25 cellular contexts compared by ENCODE assay signal in the genomic region with DNA sequence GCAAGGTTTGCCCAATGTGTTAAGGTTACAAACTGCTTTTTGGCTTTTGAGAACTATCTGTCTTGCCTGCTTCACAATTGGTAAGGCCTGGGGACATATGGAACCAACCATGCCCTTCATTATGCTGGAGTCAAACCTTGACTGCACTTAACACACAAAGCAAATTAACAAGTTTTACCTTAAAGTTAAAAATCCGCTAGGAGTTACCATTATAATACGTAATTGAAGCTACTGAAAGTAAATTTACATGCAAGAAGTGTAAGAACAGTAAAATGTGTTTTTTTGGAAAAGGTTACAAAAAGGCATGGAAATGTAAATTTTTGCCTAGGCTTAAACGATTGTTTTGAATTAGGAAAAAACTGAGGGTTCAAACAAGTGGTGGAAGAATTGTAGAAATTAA.
DNase-seq lines count a peak whose midpoint lies in the region; ATAC-seq, FAIRE-seq and TF ChIP-seq lines count a peak whose summit lies in the region.
"Had no signal": no experiment of that assay in that cellular context is flagged by ENCODE, and none has a peak within 500 bp of the region (broad histone marks: within the 10 kb centered on the region; RNA-seq: fewer than 3 reads in every experiment).

No MANE protein-coding gene starts in this region.

- H3K14ac ChIP-seq in H1 (ENCODE audit: insufficient read length), result no peak overlapping the region

- no peak overlapping the region for H3K56ac ChIP-seq in H1 (replicated peaks; ENCODE audit: insufficient read length, low read depth, low read length)

- H2BK15ac ChIP-seq in H1 (ENCODE audit: low read length), result no peak overlapping the region

- H3K4me1 ChIP-seq in ES-I3 (ENCODE audit: insufficient read depth, low read length), result peaks cover 11% of the 10 kb centered on the region
- H3K4me1 ChIP-seq in H1 (replicated peaks in 1 of 4; ENCODE audit: control insufficient read depth in 3 of 4, insufficient read depth in 4 of 4, low read length in 3 of 4), result peaks cover 0 to 2% (median 0%) of the 10 kb centered on the region in 4 experiments; a peak in 1 of 7 replicates
- H3K4me1 ChIP-seq in subcutaneous abdominal adipose tissue (ENCODE audit: control insufficient read depth in 5 of 5, insufficient read depth in 5 of 5, low read length in 5 of 5), result peaks cover 0 to 6% (median 0%) of the 10 kb centered on the region in 5 donors
- no peaks in the 10 kb centered on the region for H3K4me1 ChIP-seq in small intestine (ENCODE audit: control insufficient read depth in 2 of 2, insufficient read depth in 1 of 2, low read depth in 1 of 2, low read length in 1 of 2)
- H3K4me1 ChIP-seq: BE2C, BLaER1 had no signal

- H3K36me3 ChIP-seq in ES-I3 (ENCODE audit: insufficient read depth, low read length), result no peaks in the 10 kb centered on the region
- H3K36me3 ChIP-seq in H1 (ENCODE audit: control insufficient read depth in 2 of 4, insufficient read depth in 4 of 4, low read length in 3 of 4), result no peaks in the 10 kb centered on the region
- H3K36me3 ChIP-seq in subcutaneous abdominal adipose tissue (ENCODE audit: control insufficient read depth in 5 of 5, insufficient read depth in 5 of 5, low read length in 5 of 5), result no peaks in the 10 kb centered on the region
- no peaks in the 10 kb centered on the region for H3K36me3 ChIP-seq in small intestine (ENCODE audit: control insufficient read depth in 2 of 2, insufficient read depth in 2 of 2, low read length in 2 of 2)
- H3K36me3 ChIP-seq: BE2C, BLaER1 had no signal

- no peak overlapping the region for H2AK5ac ChIP-seq in H1 (ENCODE audit: low read depth, low read length)

- H3K4me3 ChIP-seq in H1 (ENCODE audit: extremely low read depth in 1 of 4, insufficient read depth in 2 of 4, low read depth in 3 of 4, low read length in 4 of 4) (no peak overlapping the region), subcutaneous abdominal adipose tissue (ENCODE audit: low read depth in 1 of 5, low read length in 5 of 5) (no peak overlapping the region), small intestine (ENCODE audit: low read depth in 1 of 2, low read length in 2 of 2) (no peak overlapping the region)
- H3K4me3 ChIP-seq: BLaER1 had no signal

- no peak overlapping the region for H2AFZ ChIP-seq in H1 (ENCODE audit: low read length)

- TF ChIP-seq CTCF in H1 (IDR thresholded peaks at IDR 0.05; ENCODE audit: control extremely low read depth in 1 of 3, insufficient read depth in 1 of 3, low read depth in 1 of 3, low read length in 3 of 3), result no peak

- H3K23ac ChIP-seq in H1 (ENCODE audit: insufficient read length), result no peak overlapping the region

- no peak overlapping the region for H4K91ac ChIP-seq in H1 (replicated peaks; ENCODE audit: insufficient read length, low read length)

- no peak overlapping the region for H2BK120ac ChIP-seq in H1 (replicated peaks; ENCODE audit: low read depth, low read length)

- no peaks in the 10 kb centered on the region for H3K9me3 ChIP-seq in ES-I3 (ENCODE audit: control insufficient read depth, insufficient read depth, low read length)
- H3K9me3 ChIP-seq in H1 (ENCODE audit: insufficient read depth in 2 of 2, low read depth in 1 of 2, low read length in 1 of 2), result no peaks in the 10 kb centered on the region
- H3K9me3 ChIP-seq in subcutaneous abdominal adipose tissue (ENCODE audit: control insufficient read depth in 5 of 5, low read length in 5 of 5), result peaks cover 0 to 3% (median 0%) of the 10 kb centered on the region in 5 donors
- no peaks in the 10 kb centered on the region for H3K9me3 ChIP-seq in small intestine (ENCODE audit: control insufficient read depth, low read depth)
- H3K9me3 ChIP-seq: BE2C, BLaER1 had no signal

- no peak for ATAC-seq in HG03108 (IDR thresholded peaks at IDR 0.05; ENCODE audit: unreplicated experiment)

- H2BK12ac ChIP-seq in H1 (ENCODE audit: low read depth, low read length), result no peak overlapping the region

- CTCF ChIA-PET in H1 (lab: Charles Lee; ENCODE audit: partially characterized antibody), result interaction anchor here (1.3 to 2.8 kb wide), 3 partner anchors 8 to 77 kb away, joined by 3 to 15 read pairs (median 4); no protein-coding TSS in a partner anchor

- H3K27ac ChIP-seq in H1 (ENCODE audit: low read depth, low read length), result no peak overlapping the region
- peak overlapping the region; percentile 32 for H3K27ac ChIP-seq in subcutaneous abdominal adipose tissue (ENCODE audit: low read depth, low read length)
- H3K27ac ChIP-seq in small intestine (ENCODE audit: low read depth in 1 of 2, low read length in 1 of 2), result no peak overlapping the region
- H3K27ac ChIP-seq: BLaER1 had no signal

- FAIRE-seq in H1 (lab: Jason Lieb, UNC) (peak; percentile 58), small intestine (lab: Jason Lieb, UNC) (no peak)
- FAIRE-seq: A204.1, G401.6, GM12891, GM19239 had no signal

- no peaks in the 10 kb centered on the region for H3K23me2 ChIP-seq in H1 (ENCODE audit: low read depth, low read length)

- no peak overlapping the region for H4K5ac ChIP-seq in H1 (ENCODE audit: insufficient read length, low read depth, low read length)

- no peaks in the 10 kb centered on the region for H3K79me2 ChIP-seq in H1 (ENCODE audit: control insufficient read depth in 1 of 2, insufficient read depth in 2 of 2, low read length in 2 of 2)

- no peak overlapping the region for H2BK5ac ChIP-seq in H1 (ENCODE audit: low read depth, low read length)

- no peak for TF ChIP-seq EP300 in H1 (IDR thresholded peaks at IDR 0.05; ENCODE audit: borderline replicate concordance in 1 of 2, low read depth in 2 of 2, low read length in 2 of 2)

- H3K27me3 ChIP-seq in H1 (replicated peaks in 1 of 4; ENCODE audit: control insufficient read depth in 3 of 4, extremely low read depth in 1 of 4, insufficient read depth in 3 of 4, low read length in 3 of 4) (no peaks in the 10 kb centered on the region), subcutaneous abdominal adipose tissue (ENCODE audit: control insufficient read depth in 5 of 5, insufficient read depth in 4 of 5, low read length in 5 of 5) (peaks cover 0 to 12% (median 0%) of the 10 kb centered on the region in 5 donors), small intestine (ENCODE audit: control insufficient read depth in 2 of 2, insufficient read depth in 2 of 2, low read length in 2 of 2) (peaks cover 0 to 3% of the 10 kb centered on the region in 2 donors)
- H3K27me3 ChIP-seq: BE2C had no signal

- WGBS in H1 (ENCODE audit: extremely low coverage in 1 of 2, insufficient coverage in 1 of 2, insufficient read length in 1 of 2, insufficient replicate concordance in 2 of 2, low coverage in 1 of 2, low lambda C conversion rate in 2 of 2, missing lambda C conversion rate in 1 of 2), 2 experiments, result 66% methylated on average over 3 of the region's 3 CpGs; no CpG with 5 or more reads in 1 of the 2 experiments
- WGBS in small intestine, 3 donors, result 62 to 87% (median 77%) methylated on average over 3 of the region's 3 CpGs

- H3K4me2 ChIP-seq in H1 (ENCODE audit: insufficient read depth in 1 of 2, low read depth in 2 of 2, low read length in 2 of 2), result no peak overlapping the region
- H3K4me2 ChIP-seq: BLaER1 had no signal

- no peak for DNase-seq in H1 (ENCODE audit: low read depth in 1 of 2, low spot score in 2 of 2)
- DNase-seq in small intestine, result no peak
- DNase-seq in AG08395 (ENCODE audit: low spot score), result no peak
- DNase-seq: 8988T; BE2C; C1 segment of cervical spinal cord; CD4-positive, alpha-beta memory T cell; CD4-positive, CD25-positive, alpha-beta regulatory T cell; CD8-positive, alpha-beta memory T cell; COR-L47; DMS 273 treated with DMSO at 0.1 percent for 48 hours; DMS153; DMS53; DMS79; DND-41; EL; GF-D8 had no signal

- POLR2A ChIA-PET in H1 (lab: Charles Lee; ENCODE audit: partially characterized antibody), result no interaction called here

- H3K9ac ChIP-seq in ES-I3 (ENCODE audit: low read depth, low read length) (0 out of 2 replicates have a peak overlapping the region, but pooled peaks have one; percentile 9), H1 (replicated peaks in 1 of 4; ENCODE audit: extremely low read depth in 1 of 4, low read depth in 3 of 4, low read length in 3 of 4) (no peak overlapping the region), subcutaneous abdominal adipose tissue (ENCODE audit: low read length in 5 of 5) (no peak overlapping the region)
- H3K9ac ChIP-seq: BLaER1 had no signal

- no peak for TF ChIP-seq RAD21 in H1 (IDR thresholded peaks at IDR 0.05 in 1 of 2, conservative IDR thresholded peaks at IDR 0.05 in 1 of 2; ENCODE audit: low read depth in 2 of 2, low read length in 2 of 2)

- H2BK20ac ChIP-seq in H1 (ENCODE audit: low read length), result no peak overlapping the region

- no peaks in the 10 kb centered on the region for H4K20me1 ChIP-seq in H1 (replicated peaks in 1 of 2; ENCODE audit: control insufficient read depth in 1 of 2, insufficient read depth in 2 of 2, low read length in 2 of 2)
- H4K20me1 ChIP-seq: BLaER1 had no signal

- no peak for TF ChIP-seq POLR2A in H1 (IDR thresholded peaks at IDR 0.05; ENCODE audit: control extremely low read depth in 1 of 2, low read depth in 2 of 2, low read length in 2 of 2)

- no peaks in the 10 kb centered on the region for H3K79me1 ChIP-seq in H1 (ENCODE audit: low read depth, low read length)

- H3K4ac ChIP-seq in H1 (replicated peaks; ENCODE audit: insufficient read length, low read depth, low read length), result no peak overlapping the region

- H3K18ac ChIP-seq in H1 (ENCODE audit: extremely low read depth, low read length), result no peak overlapping the region

- no peak overlapping the region for H4K8ac ChIP-seq in H1 (ENCODE audit: extremely low read depth, insufficient read depth, low read length)
